17 cellular contexts compared by ENCODE assay signal in genomic region chr11:47010192-47010591, GRCh38.
"Had no signal": no experiment of that assay in that cellular context is flagged by ENCODE, and none has a peak within 500 bp of the region (broad histone marks: within the 10 kb centered on the region; RNA-seq: fewer than 3 reads in every experiment).

No MANE protein-coding gene starts in this region.

- H3K4me3 Mint-ChIP-seq: activated B cell treated with CpG ODN at 0.5 μM for 24 hours; activated CD4-positive, alpha-beta T cell treated with anti-CD3 and anti-CD28 coated beads, Interleukin-2, amount 10 ng/mL, durations not matched to agents 7 days and 5 days; activated naive CD4-positive, alpha-beta T cell treated with anti-CD3 and anti-CD28 coated beads for 36 hours; activated naive CD8-positive, alpha-beta T cell treated with anti-CD3 and anti-CD28 coated beads, Interleukin-2, amount 50 U/mL, for 24 hours; dendritic cell treated with granulocyte-macrophage colony-stimulating factor and Interleukin-4, amounts not matched to agents 40 ng/mL and 50 ng/mL, for 4 days; stimulated activated naive B cell treated with anti-CD40 and anti-IgM and Interleukin-4, amounts not matched to agents 10 μg/mL and 1 μg/mL and 100 μg/mL, for 72 hours had no signal

- H3K27me3 Mint-ChIP-seq: activated B cell treated with CpG ODN at 0.5 μM for 24 hours; activated CD4-positive, alpha-beta T cell treated with anti-CD3 and anti-CD28 coated beads, Interleukin-2, amount 10 ng/mL, durations not matched to agents 7 days and 5 days; activated naive CD8-positive, alpha-beta T cell treated with anti-CD3 and anti-CD28 coated beads, Interleukin-2, amount 50 U/mL, for 24 hours; dendritic cell treated with granulocyte-macrophage colony-stimulating factor and Interleukin-4, amounts not matched to agents 40 ng/mL and 50 ng/mL, for 4 days; stimulated activated naive B cell treated with anti-CD40 and anti-IgM and Interleukin-4, amounts not matched to agents 10 μg/mL and 1 μg/mL and 100 μg/mL, for 72 hours had no signal

- H3K27ac ChIP-seq: ascending aorta, breast epithelium, skin epidermis, tibial nerve had no signal

- DNase-seq: activated B cell treated with CpG ODN at 0.5 μM for 24 hours; activated CD4-positive, alpha-beta T cell treated with anti-CD3 and anti-CD28 coated beads, Interleukin-2, amount 10 ng/mL, durations not matched to agents 7 days and 5 days; activated naive CD4-positive, alpha-beta T cell treated with anti-CD3 and anti-CD28 coated beads for 36 hours; activated naive CD8-positive, alpha-beta T cell treated with anti-CD3 and anti-CD28 coated beads, Interleukin-2, amount 50 U/mL, for 24 hours; cerebellar nuclear complex; effector memory CD4-positive, alpha-beta T cell; hippocampal formation; posterior cingulate gyrus; stimulated activated CD4-positive, alpha-beta T cell treated with anti-CD3 and anti-CD28 coated beads, Interleukin-15, amount 100 ng/mL, for 24 hours; stimulated activated CD4-positive, alpha-beta T cell treated with anti-CD3 and anti-CD28 coated beads, Interleukin-4, amount 100 ng/mL, for 1 hour; stimulated activated naive B cell treated with anti-CD40 and anti-IgM and Interleukin-4, amounts not matched to agents 10 μg/mL and 1 μg/mL and 100 μg/mL, for 72 hours; T-helper 2 cell had no signal

- H3K4me1 Mint-ChIP-seq: activated CD4-positive, alpha-beta T cell treated with anti-CD3 and anti-CD28 coated beads, Interleukin-2, amount 10 ng/mL, durations not matched to agents 7 days and 5 days; activated naive CD8-positive, alpha-beta T cell treated with anti-CD3 and anti-CD28 coated beads, Interleukin-2, amount 50 U/mL, for 24 hours had no signal

- H3K4me3 ChIP-seq: ascending aorta, breast epithelium, skin epidermis, tibial nerve had no signal

- H3K9me3 Mint-ChIP-seq: activated B cell treated with CpG ODN at 0.5 μM for 24 hours; activated CD4-positive, alpha-beta T cell treated with anti-CD3 and anti-CD28 coated beads, Interleukin-2, amount 10 ng/mL, durations not matched to agents 7 days and 5 days; activated naive CD4-positive, alpha-beta T cell treated with anti-CD3 and anti-CD28 coated beads for 36 hours; activated naive CD8-positive, alpha-beta T cell treated with anti-CD3 and anti-CD28 coated beads, Interleukin-2, amount 50 U/mL, for 24 hours; dendritic cell treated with granulocyte-macrophage colony-stimulating factor and Interleukin-4, amounts not matched to agents 40 ng/mL and 50 ng/mL, for 4 days had no signal

- ATAC-seq: activated naive CD8-positive, alpha-beta T cell treated with anti-CD3 and anti-CD28 coated beads, Interleukin-2, amount 50 U/mL, for 24 hours; stimulated activated naive B cell treated with anti-CD40 and anti-IgM and Interleukin-4, amounts not matched to agents 10 μg/mL and 1 μg/mL and 100 μg/mL, for 72 hours had no signal

- H3K27ac Mint-ChIP-seq: activated B cell treated with CpG ODN at 0.5 μM for 24 hours; activated CD4-positive, alpha-beta T cell treated with anti-CD3 and anti-CD28 coated beads, Interleukin-2, amount 10 ng/mL, durations not matched to agents 7 days and 5 days; activated naive CD4-positive, alpha-beta T cell treated with anti-CD3 and anti-CD28 coated beads for 36 hours; activated naive CD8-positive, alpha-beta T cell treated with anti-CD3 and anti-CD28 coated beads, Interleukin-2, amount 50 U/mL, for 24 hours; dendritic cell treated with granulocyte-macrophage colony-stimulating factor and Interleukin-4, amounts not matched to agents 40 ng/mL and 50 ng/mL, for 4 days; stimulated activated naive B cell treated with anti-CD40 and anti-IgM and Interleukin-4, amounts not matched to agents 10 μg/mL and 1 μg/mL and 100 μg/mL, for 72 hours had no signal
